ENCODE assay signal across 2 cellular contexts in the genomic region with DNA sequence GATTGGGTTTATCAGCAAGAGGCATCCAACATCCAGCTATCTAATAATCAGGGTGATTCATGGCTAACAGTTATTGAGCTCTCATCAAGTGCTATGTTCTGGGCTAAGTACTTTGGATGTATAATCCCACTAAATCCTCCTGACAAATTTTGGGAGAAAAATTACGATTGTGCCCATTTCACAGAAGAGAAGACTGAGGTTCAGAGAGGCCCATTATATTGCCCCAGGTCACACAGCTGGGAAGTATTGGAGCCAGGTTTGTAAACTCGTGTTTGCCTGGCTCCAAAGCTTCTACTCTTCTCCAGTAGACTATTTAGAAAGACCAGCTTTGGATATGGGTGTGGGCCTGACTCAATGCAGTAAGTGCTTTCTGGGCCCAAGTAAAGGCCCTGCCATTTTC.
TF ChIP-seq lines count a peak whose summit lies in the region.

No MANE protein-coding gene starts in this region.

TF ChIP-seq in HepG2, 621 proteins besides CTCF, POLR2A, EP300 and RAD21:
- TF ChIP-seq ZNF749 (CRISPR knock-in tag; IDR thresholded peaks at IDR 0.05; ENCODE audit: borderline replicate concordance): no peak
- TF ChIP-seq ZNF629 (CRISPR knock-in tag; conservative IDR thresholded peaks at IDR 0.05): peak; percentile 79
- TF ChIP-seq ZNF451 (CRISPR knock-in tag; IDR thresholded peaks at IDR 0.05): no peak
- TF ChIP-seq, protein P1, sequence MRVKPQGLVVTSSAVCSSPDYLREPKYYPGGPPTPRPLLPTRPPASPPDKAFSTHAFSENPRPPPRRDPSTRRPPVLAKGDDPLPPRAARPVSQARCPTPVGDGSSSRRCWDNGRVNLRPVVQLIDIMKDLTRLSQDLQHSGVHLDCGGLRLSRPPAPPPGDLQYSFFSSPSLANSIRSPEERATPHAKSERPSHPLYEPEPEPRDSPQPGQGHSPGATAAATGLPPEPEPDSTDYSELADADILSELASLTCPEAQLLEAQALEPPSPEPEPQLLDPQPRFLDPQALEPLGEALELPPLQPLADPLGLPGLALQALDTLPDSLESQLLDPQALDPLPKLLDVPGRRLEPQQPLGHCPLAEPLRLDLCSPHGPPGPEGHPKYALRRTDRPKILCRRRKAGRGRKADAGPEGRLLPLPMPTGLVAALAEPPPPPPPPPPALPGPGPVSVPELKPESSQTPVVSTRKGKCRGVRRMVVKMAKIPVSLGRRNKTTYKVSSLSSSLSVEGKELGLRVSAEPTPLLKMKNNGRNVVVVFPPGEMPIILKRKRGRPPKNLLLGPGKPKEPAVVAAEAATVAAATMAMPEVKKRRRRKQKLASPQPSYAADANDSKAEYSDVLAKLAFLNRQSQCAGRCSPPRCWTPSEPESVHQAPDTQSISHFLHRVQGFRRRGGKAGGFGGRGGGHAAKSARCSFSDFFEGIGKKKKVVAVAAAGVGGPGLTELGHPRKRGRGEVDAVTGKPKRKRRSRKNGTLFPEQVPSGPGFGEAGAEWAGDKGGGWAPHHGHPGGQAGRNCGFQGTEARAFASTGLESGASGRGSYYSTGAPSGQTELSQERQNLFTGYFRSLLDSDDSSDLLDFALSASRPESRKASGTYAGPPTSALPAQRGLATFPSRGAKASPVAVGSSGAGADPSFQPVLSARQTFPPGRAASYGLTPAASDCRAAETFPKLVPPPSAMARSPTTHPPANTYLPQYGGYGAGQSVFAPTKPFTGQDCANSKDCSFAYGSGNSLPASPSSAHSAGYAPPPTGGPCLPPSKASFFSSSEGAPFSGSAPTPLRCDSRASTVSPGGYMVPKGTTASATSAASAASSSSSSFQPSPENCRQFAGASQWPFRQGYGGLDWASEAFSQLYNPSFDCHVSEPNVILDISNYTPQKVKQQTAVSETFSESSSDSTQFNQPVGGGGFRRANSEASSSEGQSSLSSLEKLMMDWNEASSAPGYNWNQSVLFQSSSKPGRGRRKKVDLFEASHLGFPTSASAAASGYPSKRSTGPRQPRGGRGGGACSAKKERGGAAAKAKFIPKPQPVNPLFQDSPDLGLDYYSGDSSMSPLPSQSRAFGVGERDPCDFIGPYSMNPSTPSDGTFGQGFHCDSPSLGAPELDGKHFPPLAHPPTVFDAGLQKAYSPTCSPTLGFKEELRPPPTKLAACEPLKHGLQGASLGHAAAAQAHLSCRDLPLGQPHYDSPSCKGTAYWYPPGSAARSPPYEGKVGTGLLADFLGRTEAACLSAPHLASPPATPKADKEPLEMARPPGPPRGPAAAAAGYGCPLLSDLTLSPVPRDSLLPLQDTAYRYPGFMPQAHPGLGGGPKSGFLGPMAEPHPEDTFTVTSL (CRISPR knock-in tag; IDR thresholded peaks at IDR 0.05; ENCODE audit: borderline replicate concordance): no peak
- TF ChIP-seq, protein P2, sequence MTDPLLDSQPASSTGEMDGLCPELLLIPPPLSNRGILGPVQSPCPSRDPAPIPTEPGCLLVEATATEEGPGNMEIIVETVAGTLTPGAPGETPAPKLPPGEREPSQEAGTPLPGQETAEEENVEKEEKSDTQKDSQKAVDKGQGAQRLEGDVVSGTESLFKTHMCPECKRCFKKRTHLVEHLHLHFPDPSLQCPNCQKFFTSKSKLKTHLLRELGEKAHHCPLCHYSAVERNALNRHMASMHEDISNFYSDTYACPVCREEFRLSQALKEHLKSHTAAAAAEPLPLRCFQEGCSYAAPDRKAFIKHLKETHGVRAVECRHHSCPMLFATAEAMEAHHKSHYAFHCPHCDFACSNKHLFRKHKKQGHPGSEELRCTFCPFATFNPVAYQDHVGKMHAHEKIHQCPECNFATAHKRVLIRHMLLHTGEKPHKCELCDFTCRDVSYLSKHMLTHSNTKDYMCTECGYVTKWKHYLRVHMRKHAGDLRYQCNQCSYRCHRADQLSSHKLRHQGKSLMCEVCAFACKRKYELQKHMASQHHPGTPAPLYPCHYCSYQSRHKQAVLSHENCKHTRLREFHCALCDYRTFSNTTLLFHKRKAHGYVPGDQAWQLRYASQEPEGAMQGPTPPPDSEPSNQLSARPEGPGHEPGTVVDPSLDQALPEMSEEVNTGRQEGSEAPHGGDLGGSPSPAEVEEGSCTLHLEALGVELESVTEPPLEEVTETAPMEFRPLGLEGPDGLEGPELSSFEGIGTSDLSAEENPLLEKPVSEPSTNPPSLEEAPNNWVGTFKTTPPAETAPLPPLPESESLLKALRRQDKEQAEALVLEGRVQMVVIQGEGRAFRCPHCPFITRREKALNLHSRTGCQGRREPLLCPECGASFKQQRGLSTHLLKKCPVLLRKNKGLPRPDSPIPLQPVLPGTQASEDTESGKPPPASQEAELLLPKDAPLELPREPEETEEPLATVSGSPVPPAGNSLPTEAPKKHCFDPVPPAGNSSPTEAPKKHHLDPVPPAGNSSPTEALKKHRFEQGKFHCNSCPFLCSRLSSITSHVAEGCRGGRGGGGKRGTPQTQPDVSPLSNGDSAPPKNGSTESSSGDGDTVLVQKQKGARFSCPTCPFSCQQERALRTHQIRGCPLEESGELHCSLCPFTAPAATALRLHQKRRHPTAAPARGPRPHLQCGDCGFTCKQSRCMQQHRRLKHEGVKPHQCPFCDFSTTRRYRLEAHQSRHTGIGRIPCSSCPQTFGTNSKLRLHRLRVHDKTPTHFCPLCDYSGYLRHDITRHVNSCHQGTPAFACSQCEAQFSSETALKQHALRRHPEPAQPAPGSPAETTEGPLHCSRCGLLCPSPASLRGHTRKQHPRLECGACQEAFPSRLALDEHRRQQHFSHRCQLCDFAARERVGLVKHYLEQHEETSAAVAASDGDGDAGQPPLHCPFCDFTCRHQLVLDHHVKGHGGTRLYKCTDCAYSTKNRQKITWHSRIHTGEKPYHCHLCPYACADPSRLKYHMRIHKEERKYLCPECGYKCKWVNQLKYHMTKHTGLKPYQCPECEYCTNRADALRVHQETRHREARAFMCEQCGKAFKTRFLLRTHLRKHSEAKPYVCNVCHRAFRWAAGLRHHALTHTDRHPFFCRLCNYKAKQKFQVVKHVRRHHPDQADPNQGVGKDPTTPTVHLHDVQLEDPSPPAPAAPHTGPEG (CRISPR knock-in tag; IDR thresholded peaks at IDR 0.05): no peak
- TF ChIP-seq ZNF501 (CRISPR knock-in tag; IDR thresholded peaks at IDR 0.05): no peak
- TF ChIP-seq RBFOX2 (IDR thresholded peaks at IDR 0.05; ENCODE audit: low read depth, low read length): no peak
- no peak for TF ChIP-seq KAT2B (IDR thresholded peaks at IDR 0.05; ENCODE audit: borderline replicate concordance, low read depth, low read length)

TF ChIP-seq in H1, 55 proteins besides CTCF, POLR2A, EP300 and RAD21:
- TF ChIP-seq HDAC2 (IDR thresholded peaks at IDR 0.05; ENCODE audit: borderline replicate concordance in 1 of 2, low read depth in 2 of 2, low read length in 2 of 2): peak in 1 of 2 experiments; percentile 39; a peak in 1 of 4 replicates
- TF ChIP-seq TCF12 (IDR thresholded peaks at IDR 0.05; ENCODE audit: low read depth, low read length): no peak
- TF ChIP-seq KDM1A (IDR thresholded peaks at IDR 0.05; ENCODE audit: borderline replicate concordance, low read length): peak; percentile 71; the same call in 1 of the 2 replicates
